Comparison of ENCODE assay signal across 1 cellular context in genomic region chrX:132677233-132677716, GRCh38.
TF ChIP-seq lines count a peak whose summit lies in the region.

No MANE protein-coding gene starts in this region.

TF ChIP-seq in GM12878, 131 proteins besides CTCF, POLR2A, EP300 and RAD21 (continued from another document):
- TF ChIP-seq E4F1 (IDR thresholded peaks at IDR 0.05; ENCODE audit: borderline replicate concordance, partially characterized antibody) (no peak), FOXK2 (IDR thresholded peaks at IDR 0.05) (no peak), GATAD2B (conservative IDR thresholded peaks at IDR 0.05; ENCODE audit: low read depth) (no peak), ZNF687 (IDR thresholded peaks at IDR 0.05) (no peak)
